Comparison of ENCODE assay signal across 12 cellular contexts in the genomic region with DNA sequence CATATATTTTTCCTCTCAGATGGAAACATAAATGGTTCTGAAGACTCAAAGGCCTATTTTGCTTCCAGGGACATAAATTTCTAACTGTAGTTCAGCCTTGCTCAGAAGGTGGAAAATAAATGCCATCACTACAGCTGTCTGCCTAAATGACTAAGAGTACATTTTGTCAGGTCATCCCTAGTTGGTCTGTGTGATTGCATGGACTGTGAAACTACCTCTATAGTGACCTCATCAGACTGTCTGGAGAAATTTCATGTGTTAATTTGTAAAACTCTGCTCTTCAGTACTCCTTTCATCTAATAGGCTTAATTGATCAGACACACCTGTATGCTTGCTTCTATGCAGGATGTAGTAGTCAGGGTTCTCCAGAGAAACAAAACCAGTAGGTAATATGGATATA.
DNase-seq lines count a peak whose midpoint lies in the region; ATAC-seq lines count a peak whose summit lies in the region.
"Had no signal": no experiment of that assay in that cellular context is flagged by ENCODE, and none has a peak within 500 bp of the region (broad histone marks: within the 10 kb centered on the region; RNA-seq: fewer than 3 reads in every experiment).

No MANE protein-coding gene starts in this region.

- no peaks in the 10 kb centered on the region for H3K4me1 ChIP-seq in CD8-positive, alpha-beta memory T cell (ENCODE audit: insufficient read depth, low read length)
- H3K4me1 ChIP-seq: Peyer's patch, right atrium auricular region had no signal

- POLR2A ChIA-PET in CD8-positive, alpha-beta memory T cell (lab: Charles Lee) = no interaction called here

- H3K27ac Mint-ChIP-seq in CD8-positive, alpha-beta memory T cell = no peak overlapping the region
- H3K27ac Mint-ChIP-seq: activated CD4-positive, alpha-beta memory T cell treated with anti-CD3 and anti-CD28 coated beads, Interleukin-2, amount 10 ng/mL, durations not matched to agents 7 days and 5 days had no signal

- H3K27me3 ChIP-seq in CD8-positive, alpha-beta memory T cell (ENCODE audit: insufficient read depth, low read length, poor library complexity, severe bottlenecking) = no peaks in the 10 kb centered on the region
- H3K27me3 ChIP-seq: Peyer's patch, right atrium auricular region had no signal

- H3K4me3 ChIP-seq in CD8-positive, alpha-beta memory T cell (ENCODE audit: low read length) = no peak overlapping the region
- H3K4me3 ChIP-seq: Peyer's patch, right atrium auricular region had no signal

- H3K27ac ChIP-seq in CD8-positive, alpha-beta memory T cell (ENCODE audit: low read depth, low read length) = no peak overlapping the region
- H3K27ac ChIP-seq: Peyer's patch, right atrium auricular region had no signal

- H3K9me3 Mint-ChIP-seq in CD8-positive, alpha-beta memory T cell = peaks cover 4 to 47% (median 15%) of the 10 kb centered on the region in 5 donors

- H3K4me3 Mint-ChIP-seq in CD8-positive, alpha-beta memory T cell = no peak overlapping the region
- H3K4me3 Mint-ChIP-seq: activated CD4-positive, alpha-beta memory T cell treated with anti-CD3 and anti-CD28 coated beads, Interleukin-2, amount 10 ng/mL, durations not matched to agents 7 days and 5 days had no signal

- CTCF ChIA-PET in CD8-positive, alpha-beta memory T cell (lab: Charles Lee) = no interaction called here

- H3K4me1 Mint-ChIP-seq in CD8-positive, alpha-beta memory T cell = no peaks in the 10 kb centered on the region
- H3K4me1 Mint-ChIP-seq: activated CD4-positive, alpha-beta memory T cell treated with anti-CD3 and anti-CD28 coated beads, Interleukin-2, amount 10 ng/mL, durations not matched to agents 7 days and 5 days had no signal

- no peaks in the 10 kb centered on the region for H3K9me3 ChIP-seq in CD8-positive, alpha-beta memory T cell (ENCODE audit: low read length)
- H3K9me3 ChIP-seq: Peyer's patch, right atrium auricular region had no signal

- peak; percentile 6 for DNase-seq in NCI-H460 (ENCODE audit: extremely low read depth, low read depth)
- peak; percentile 1 for DNase-seq in kidney tubule cell (ENCODE audit: low spot score)
- no peak for DNase-seq in CD8-positive, alpha-beta memory T cell
- DNase-seq in activated CD8-positive, alpha-beta memory T cell treated with anti-CD3 and anti-CD28 coated beads, Interleukin-2, amount 50 U/mL, for 4 hours = no peak
- no peak for DNase-seq in NCI-H1436 (lab: John Stamatoyannopoulos, UW)
- DNase-seq: activated CD4-positive, alpha-beta memory T cell treated with anti-CD3 and anti-CD28 coated beads, Interleukin-2, amount 10 ng/mL, durations not matched to agents 7 days and 5 days; left colon; Peyer's patch had no signal

- ATAC-seq in GM19025 (IDR thresholded peaks at IDR 0.05; ENCODE audit: low read depth, unreplicated experiment) (peak; percentile 50), HG02759 (IDR thresholded peaks at IDR 0.05; ENCODE audit: unreplicated experiment) (peak; percentile 82), HG03439 (IDR thresholded peaks at IDR 0.05; ENCODE audit: unreplicated experiment) (no peak)
- ATAC-seq: left colon had no signal

- H3K27me3 Mint-ChIP-seq in CD8-positive, alpha-beta memory T cell = no peaks in the 10 kb centered on the region
- H3K27me3 Mint-ChIP-seq: activated CD4-positive, alpha-beta memory T cell treated with anti-CD3 and anti-CD28 coated beads, Interleukin-2, amount 10 ng/mL, durations not matched to agents 7 days and 5 days had no signal

- no peaks in the 10 kb centered on the region for H3K36me3 Mint-ChIP-seq in CD8-positive, alpha-beta memory T cell

- no peaks in the 10 kb centered on the region for H3K36me3 ChIP-seq in CD8-positive, alpha-beta memory T cell (ENCODE audit: insufficient read depth, low read length)
- H3K36me3 ChIP-seq: Peyer's patch, right atrium auricular region had no signal

Comparison
In these comparisons a context has a peak if more than half of its experiments do, and no peak if none do; other contexts are left out.
1. DNase-seq: peak in NCI-H460 (single experiment) and kidney tubule cell (single experiment); none in CD8-positive, alpha-beta memory T cell (0 of 5), activated CD8-positive, alpha-beta memory T cell treated with anti-CD3 and anti-CD28 coated beads, Interleukin-2, amount 50 U/mL, for 4 hours (single experiment) and NCI-H1436 (single experiment).